Comparison of ENCODE assay signal across 1 cellular context in the genomic region with DNA sequence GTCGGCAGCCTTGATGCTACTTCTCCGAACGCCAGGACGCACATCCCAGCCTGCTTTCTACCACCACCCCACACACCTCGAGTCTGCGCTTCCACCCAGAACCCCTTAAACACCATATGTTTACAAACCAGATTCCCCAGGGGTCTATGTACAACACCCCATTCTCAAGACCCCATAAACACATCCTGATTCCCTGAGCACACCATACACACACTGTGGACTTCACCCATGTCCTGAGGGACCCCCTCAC.
TF ChIP-seq lines count a peak whose summit lies in the region.

No MANE protein-coding gene starts in this region.

TF ChIP-seq in SK-N-SH treated with all-trans-retinoic acid at 6 μM for 48 hours, 23 proteins besides CTCF, POLR2A, EP300 and RAD21 (continued from another document):
- TF ChIP-seq POU6F1 (CRISPR knock-in tag; IDR thresholded peaks at IDR 0.05; ENCODE audit: borderline replicate concordance, low read depth) (no peak), BACH2 (CRISPR knock-in tag; IDR thresholded peaks at IDR 0.05; ENCODE audit: borderline replicate concordance) (no peak), ISL1 (CRISPR knock-in tag; IDR thresholded peaks at IDR 0.05) (no peak), RARB (CRISPR knock-in tag; IDR thresholded peaks at IDR 0.05) (no peak)
